In the genomic region with DNA sequence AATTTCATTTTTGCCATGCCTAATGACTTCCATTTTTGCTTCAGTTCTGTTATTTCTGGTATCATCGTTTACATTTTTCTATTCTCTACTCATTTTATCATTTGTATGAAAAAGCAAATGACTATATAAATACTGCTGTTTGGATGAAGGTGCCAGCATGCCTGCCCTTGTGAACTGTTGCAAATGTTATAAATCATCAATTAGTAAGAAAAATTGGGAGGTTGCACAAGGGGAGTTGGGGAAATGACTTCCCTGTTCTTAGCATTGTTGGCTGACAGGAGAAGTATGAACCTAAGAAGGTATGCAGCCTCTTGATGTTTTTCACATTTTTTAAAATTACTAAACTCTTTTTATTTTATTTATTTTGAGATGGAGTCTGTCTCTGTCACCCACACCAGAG, we compare ENCODE assay signal across 1 cellular context.
TF ChIP-seq lines count a peak whose summit lies in the region.

No MANE protein-coding gene starts in this region.

TF ChIP-seq in WTC11, 78 proteins besides CTCF, POLR2A, EP300 and RAD21 (continued from another document):
- TF ChIP-seq, protein P1, sequence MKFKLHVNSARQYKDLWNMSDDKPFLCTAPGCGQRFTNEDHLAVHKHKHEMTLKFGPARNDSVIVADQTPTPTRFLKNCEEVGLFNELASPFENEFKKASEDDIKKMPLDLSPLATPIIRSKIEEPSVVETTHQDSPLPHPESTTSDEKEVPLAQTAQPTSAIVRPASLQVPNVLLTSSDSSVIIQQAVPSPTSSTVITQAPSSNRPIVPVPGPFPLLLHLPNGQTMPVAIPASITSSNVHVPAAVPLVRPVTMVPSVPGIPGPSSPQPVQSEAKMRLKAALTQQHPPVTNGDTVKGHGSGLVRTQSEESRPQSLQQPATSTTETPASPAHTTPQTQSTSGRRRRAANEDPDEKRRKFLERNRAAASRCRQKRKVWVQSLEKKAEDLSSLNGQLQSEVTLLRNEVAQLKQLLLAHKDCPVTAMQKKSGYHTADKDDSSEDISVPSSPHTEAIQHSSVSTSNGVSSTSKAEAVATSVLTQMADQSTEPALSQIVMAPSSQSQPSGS (CRISPR knock-in tag; IDR thresholded peaks at IDR 0.05; ENCODE audit: borderline replicate concordance, low read depth) = no peak
- TF ChIP-seq IRF2 (CRISPR knock-in tag; IDR thresholded peaks at IDR 0.05; ENCODE audit: borderline replicate concordance, low read depth) (no peak), PRDM15 (CRISPR knock-in tag; IDR thresholded peaks at IDR 0.05) (no peak)
